ENCODE assay signal across 1 cellular context in genomic region chr4:37989398-37990260, GRCh38.
TF ChIP-seq lines count a peak whose summit lies in the region.

No MANE protein-coding gene starts in this region.

TF ChIP-seq in GM23338, 12 proteins besides CTCF, POLR2A, EP300 and RAD21 (continued from another document):
- no peak for TF ChIP-seq ZNF462 (CRISPR knock-in tag; IDR thresholded peaks at IDR 0.05)
- TF ChIP-seq POLR2AphosphoS5 (IDR thresholded peaks at IDR 0.05; ENCODE audit: low read depth) = no peak
- TF ChIP-seq EZH2phosphoT487 (IDR thresholded peaks at IDR 0.05; ENCODE audit: unreplicated experiment) = no peak
